Comparison of ENCODE assay signal across 16 cellular contexts in the genomic region with DNA sequence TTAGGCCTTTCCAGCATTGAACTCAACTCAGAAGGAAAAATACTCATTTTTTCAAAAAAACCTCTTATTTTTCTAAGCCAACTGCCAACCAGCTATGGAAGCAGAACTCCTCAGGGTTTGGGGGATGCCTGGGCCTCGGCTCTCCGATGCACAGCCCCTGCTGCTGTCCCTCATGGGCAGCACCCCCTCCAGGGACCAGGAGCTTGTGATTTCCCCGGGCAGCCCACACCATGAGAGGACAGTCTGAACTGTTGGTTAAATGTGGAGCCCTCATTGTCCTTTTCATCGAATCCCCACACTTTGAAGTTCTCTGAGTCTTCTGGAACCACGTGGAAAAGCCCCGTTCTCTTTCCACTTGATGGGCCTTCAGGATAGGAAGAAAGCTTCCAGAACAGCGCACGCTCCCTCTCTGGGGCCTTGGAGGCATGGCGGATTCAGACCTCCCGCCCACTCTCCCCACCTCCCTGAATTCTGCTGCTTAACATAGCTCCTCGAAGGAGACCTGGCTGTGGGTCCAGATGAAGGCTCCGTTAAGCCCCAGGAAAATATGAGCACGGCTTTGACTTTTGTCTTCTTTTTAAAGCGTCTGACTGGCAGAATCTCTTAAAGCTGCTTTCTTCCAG.
DNase-seq lines count a peak whose midpoint lies in the region; TF ChIP-seq lines count a peak whose summit lies in the region.
"Had no signal": no experiment of that assay in that cellular context is flagged by ENCODE, and none has a peak within 500 bp of the region (broad histone marks: within the 10 kb centered on the region; RNA-seq: fewer than 3 reads in every experiment).

No MANE protein-coding gene starts in this region.

- WGBS in mesendoderm (ENCODE audit: extremely low coverage, insufficient coverage, low lambda C conversion rate) = no CpG with 5 or more reads among the region's 14 CpGs
- WGBS in SK-N-SH (ENCODE audit: low lambda C conversion rate) = 92% methylated on average over 12 of the region's 14 CpGs

- H2AFZ ChIP-seq in SK-N-SH (ENCODE audit: low read depth) = no peak overlapping the region

- no peak overlapping the region for H4K5ac ChIP-seq in mesendoderm (ENCODE audit: low read length)

- H3K4me2 ChIP-seq in mesendoderm (ENCODE audit: low read length) (no peak overlapping the region), SK-N-SH (no peak overlapping the region)

- TF ChIP-seq CTCF in HEK293 (tag by site-specific recombination; IDR thresholded peaks at IDR 0.05) = no peak
- TF ChIP-seq CTCF in SK-N-SH (IDR thresholded peaks at IDR 0.05) = no peak

- H3K79me2 ChIP-seq in mesendoderm (ENCODE audit: control insufficient read depth, insufficient read depth, low read length) (no peaks in the 10 kb centered on the region), SK-N-SH (ENCODE audit: insufficient read depth) (no peaks in the 10 kb centered on the region)

- TF ChIP-seq RAD21 in SK-N-SH (IDR thresholded peaks at IDR 0.05; ENCODE audit: low read length) = no peak

- H3F3A ChIP-seq in SK-N-SH (replicated peaks; ENCODE audit: insufficient read depth) = peaks cover 8% of the 10 kb centered on the region

- H3K9ac ChIP-seq in mesendoderm (ENCODE audit: low read length) = no peak overlapping the region
- no peak overlapping the region for H3K9ac ChIP-seq in SK-N-SH

- DNase-seq in caudate nucleus (lab: John Stamatoyannopoulos, UW) = peak in 6 of 61 donors; percentile 33 to 57 (median 48)
- DNase-seq in mesendoderm = peak; percentile 42
- DNase-seq in SK-N-SH = no peak
- no peak for DNase-seq in activated naive CD8-positive, alpha-beta T cell treated with anti-CD3 and anti-CD28 coated beads for 36 hours
- DNase-seq in COLO668 (lab: John Stamatoyannopoulos, UW; ENCODE audit: unreplicated experiment) = no peak
- DNase-seq: activated CD4-positive, alpha-beta memory T cell treated with anti-CD3 and anti-CD28 coated beads, Interleukin-2, amount 10 ng/mL, durations not matched to agents 7 days and 5 days; activated naive CD4-positive, alpha-beta T cell treated with anti-CD3 and anti-CD28 coated beads for 36 hours; Caco-2; NCI-H1048; stimulated activated naive B cell treated with anti-CD40 and anti-IgM and Interleukin-4, amounts not matched to agents 10 μg/mL and 1 μg/mL and 100 μg/mL, for 72 hours; trophoblast cell had no signal

- no peak overlapping the region for H3K4ac ChIP-seq in mesendoderm (ENCODE audit: low read depth, low read length)

- H2BK5ac ChIP-seq in mesendoderm (ENCODE audit: low read length) = no peak overlapping the region

- no peak overlapping the region for H3K4me3 ChIP-seq in HEK293 (ENCODE audit: low read depth, low read length)
- H3K4me3 ChIP-seq in mesendoderm (ENCODE audit: low read length) = no peak overlapping the region
- H3K4me3 ChIP-seq in SK-N-SH (ENCODE audit: low read depth in 2 of 2, low read length in 1 of 2) = no peak overlapping the region
- H3K4me3 ChIP-seq: lower lobe of right lung, pancreas had no signal

- no peak overlapping the region for H4K8ac ChIP-seq in mesendoderm (ENCODE audit: low read depth, low read length)

- no peaks in the 10 kb centered on the region for H3K9me3 Mint-ChIP-seq in activated naive CD8-positive, alpha-beta T cell treated with anti-CD3 and anti-CD28 coated beads for 36 hours
- H3K9me3 Mint-ChIP-seq: activated CD4-positive, alpha-beta memory T cell treated with anti-CD3 and anti-CD28 coated beads, Interleukin-2, amount 10 ng/mL, durations not matched to agents 7 days and 5 days; activated naive CD4-positive, alpha-beta T cell treated with anti-CD3 and anti-CD28 coated beads for 36 hours; immature natural killer cell had no signal

- H3K27ac Mint-ChIP-seq in activated naive CD8-positive, alpha-beta T cell treated with anti-CD3 and anti-CD28 coated beads for 36 hours = no peak overlapping the region
- H3K27ac Mint-ChIP-seq: activated CD4-positive, alpha-beta memory T cell treated with anti-CD3 and anti-CD28 coated beads, Interleukin-2, amount 10 ng/mL, durations not matched to agents 7 days and 5 days; activated naive CD4-positive, alpha-beta T cell treated with anti-CD3 and anti-CD28 coated beads for 36 hours; stimulated activated naive B cell treated with anti-CD40 and anti-IgM and Interleukin-4, amounts not matched to agents 10 μg/mL and 1 μg/mL and 100 μg/mL, for 72 hours had no signal

- no peak overlapping the region for H2BK15ac ChIP-seq in mesendoderm (replicated peaks; ENCODE audit: low read depth)

- H3K9me3 ChIP-seq in HEK293 (ENCODE audit: control insufficient read depth, insufficient read depth, low read depth, low read length) = no peaks in the 10 kb centered on the region
- no peaks in the 10 kb centered on the region for H3K9me3 ChIP-seq in SK-N-SH
- H3K9me3 ChIP-seq: Caco-2, lower lobe of right lung, pancreas had no signal

- no peaks in the 10 kb centered on the region for H3K4me1 Mint-ChIP-seq in activated naive CD8-positive, alpha-beta T cell treated with anti-CD3 and anti-CD28 coated beads for 36 hours
- H3K4me1 Mint-ChIP-seq: activated CD4-positive, alpha-beta memory T cell treated with anti-CD3 and anti-CD28 coated beads, Interleukin-2, amount 10 ng/mL, durations not matched to agents 7 days and 5 days; immature natural killer cell; stimulated activated naive B cell treated with anti-CD40 and anti-IgM and Interleukin-4, amounts not matched to agents 10 μg/mL and 1 μg/mL and 100 μg/mL, for 72 hours had no signal

- TF ChIP-seq EP300 in SK-N-SH (IDR thresholded peaks at IDR 0.05; ENCODE audit: borderline replicate concordance in 1 of 2, low read depth in 1 of 2, low read length in 1 of 2) = no peak

- H3K4me1 ChIP-seq in HEK293 (ENCODE audit: control insufficient read depth, insufficient read depth, low read length) = no peaks in the 10 kb centered on the region
- peaks cover 6% of the 10 kb centered on the region for H3K4me1 ChIP-seq in mesendoderm (ENCODE audit: control insufficient read depth, low read depth, low read length)
- peaks cover 12 to 71% of the 10 kb centered on the region in 2 experiments; a peak in 3 of 4 replicates for H3K4me1 ChIP-seq in SK-N-SH (ENCODE audit: control insufficient read depth in 1 of 2, insufficient read depth in 2 of 2, low read depth in 1 of 2, low read length in 1 of 2)
- H3K4me1 ChIP-seq: lower lobe of right lung, pancreas had no signal

- H3K18ac ChIP-seq in mesendoderm (ENCODE audit: low read length) = no peak overlapping the region

- no peak overlapping the region for H2AK5ac ChIP-seq in mesendoderm (ENCODE audit: low read length)

- no peak overlapping the region for H3K4me3 Mint-ChIP-seq in activated naive CD8-positive, alpha-beta T cell treated with anti-CD3 and anti-CD28 coated beads for 36 hours
- H3K4me3 Mint-ChIP-seq: activated CD4-positive, alpha-beta memory T cell treated with anti-CD3 and anti-CD28 coated beads, Interleukin-2, amount 10 ng/mL, durations not matched to agents 7 days and 5 days; activated naive CD4-positive, alpha-beta T cell treated with anti-CD3 and anti-CD28 coated beads for 36 hours; stimulated activated naive B cell treated with anti-CD40 and anti-IgM and Interleukin-4, amounts not matched to agents 10 μg/mL and 1 μg/mL and 100 μg/mL, for 72 hours had no signal

- no peaks in the 10 kb centered on the region for H3K36me3 Mint-ChIP-seq in activated naive CD8-positive, alpha-beta T cell treated with anti-CD3 and anti-CD28 coated beads for 36 hours
- H3K36me3 Mint-ChIP-seq: immature natural killer cell; stimulated activated naive B cell treated with anti-CD40 and anti-IgM and Interleukin-4, amounts not matched to agents 10 μg/mL and 1 μg/mL and 100 μg/mL, for 72 hours had no signal

- POLR2A ChIA-PET in HEK293 (lab: Yijun Ruan, JAX) = no interaction called here
- POLR2A ChIA-PET in SK-N-SH (lab: Yijun Ruan, JAX) = no interaction called here

- H3K79me1 ChIP-seq in mesendoderm (ENCODE audit: low read length) = no peaks in the 10 kb centered on the region

- H3K23ac ChIP-seq in mesendoderm (ENCODE audit: low read length) = no peak overlapping the region

- H3K27me3 ChIP-seq in mesendoderm (ENCODE audit: insufficient read depth, low read length, poor library complexity) (no peaks in the 10 kb centered on the region), SK-N-SH (ENCODE audit: insufficient read depth) (no peaks in the 10 kb centered on the region)
- H3K27me3 ChIP-seq: pancreas had no signal

- CTCF ChIA-PET in HEK293 (lab: Yijun Ruan, JAX) = interaction anchor here (0.6 to 0.7 kb wide), 2 partner anchors 12 to 137 kb away, joined by 3 to 10 read pairs; no protein-coding TSS in a partner anchor
- CTCF ChIA-PET in SK-N-SH (lab: Yijun Ruan, JAX) = interaction anchor here (0.8 kb wide), 1 partner anchor 143 kb away, joined by 3 read pairs; no protein-coding TSS in a partner anchor

- H3K36me3 ChIP-seq in HEK293 (ENCODE audit: control insufficient read depth in 2 of 2, insufficient read depth in 1 of 2, low read length in 2 of 2) (no peaks in the 10 kb centered on the region), mesendoderm (ENCODE audit: control insufficient read depth, insufficient read depth, low read length) (no peaks in the 10 kb centered on the region), SK-N-SH (replicated peaks in 1 of 2; ENCODE audit: control insufficient read depth in 1 of 2, insufficient read depth in 2 of 2, low read length in 1 of 2) (no peaks in the 10 kb centered on the region)
- H3K36me3 ChIP-seq: lower lobe of right lung, pancreas had no signal

- H3K9me2 ChIP-seq in SK-N-SH = no peaks in the 10 kb centered on the region

- no peaks in the 10 kb centered on the region for H3K27me3 Mint-ChIP-seq in activated naive CD8-positive, alpha-beta T cell treated with anti-CD3 and anti-CD28 coated beads for 36 hours
- H3K27me3 Mint-ChIP-seq: activated CD4-positive, alpha-beta memory T cell treated with anti-CD3 and anti-CD28 coated beads, Interleukin-2, amount 10 ng/mL, durations not matched to agents 7 days and 5 days; stimulated activated naive B cell treated with anti-CD40 and anti-IgM and Interleukin-4, amounts not matched to agents 10 μg/mL and 1 μg/mL and 100 μg/mL, for 72 hours had no signal

- H3K27ac ChIP-seq in HEK293 (ENCODE audit: extremely low read depth, low read depth, low read length) (no peak overlapping the region), caudate nucleus (ENCODE audit: low read depth, low read length) (peak overlapping the region; percentile 94), mesendoderm (ENCODE audit: low read depth, low read length) (no peak overlapping the region), temporal lobe (ENCODE audit: low read depth, low read length) (peak overlapping the region; percentile 98), SK-N-SH (ENCODE audit: low read depth in 2 of 2, low read length in 1 of 2) (no peak overlapping the region)
- H3K27ac ChIP-seq: lower lobe of right lung, pancreas had no signal

- no peaks in the 10 kb centered on the region for H4K20me1 ChIP-seq in SK-N-SH (ENCODE audit: insufficient read depth)

- H2BK120ac ChIP-seq in mesendoderm (ENCODE audit: low read depth, low read length) = no peak overlapping the region

- H3K56ac ChIP-seq in mesendoderm (ENCODE audit: low read length) = no peak overlapping the region

TF ChIP-seq in HEK293, 187 proteins besides CTCF, POLR2A, EP300 and RAD21 (continues in another document):
- 0 out of 2 replicates have a peak, but pooled peaks have one; percentile 12 for TF ChIP-seq EGR2 (tag by site-specific recombination; IDR thresholded peaks at IDR 0.05; ENCODE audit: low read depth)

TF ChIP-seq in SK-N-SH, 30 proteins besides CTCF, POLR2A, EP300 and RAD21 (continues in another document):
- TF ChIP-seq GABPA (IDR thresholded peaks at IDR 0.05; ENCODE audit: low read depth) (no peak), GATA2 (CRISPR knock-in tag; IDR thresholded peaks at IDR 0.05) (no peak)

Comparison
In these comparisons a context has a peak if more than half of its experiments do, and no peak if none do; other contexts are left out.
1. H3K27ac ChIP-seq: peak in caudate nucleus (single experiment) and temporal lobe (single experiment); none in HEK293 (single experiment), mesendoderm (single experiment) and SK-N-SH (0 of 2).